ENCODE assay signal across 28 cellular contexts in genomic region chr5:33205727-33206410, GRCh38.
DNase-seq lines count a peak whose midpoint lies in the region; ATAC-seq and TF ChIP-seq lines count a peak whose summit lies in the region.
"Had no signal": no experiment of that assay in that cellular context is flagged by ENCODE, and none has a peak within 500 bp of the region (broad histone marks: within the 10 kb centered on the region; RNA-seq: fewer than 3 reads in every experiment).

No MANE protein-coding gene starts in this region.

- H3K27me3 Mint-ChIP-seq in activated naive CD8-positive, alpha-beta T cell treated with anti-CD3 and anti-CD28 coated beads for 36 hours: no peaks in the 10 kb centered on the region
- H3K27me3 Mint-ChIP-seq: activated CD4-positive, alpha-beta memory T cell treated with anti-CD3 and anti-CD28 coated beads, Interleukin-2, amount 10 ng/mL, durations not matched to agents 7 days and 5 days; B cell; stimulated activated naive CD8-positive, alpha-beta T cell treated with anti-CD3 and anti-CD28 coated beads, Interleukin-15, Interleukin-2, amounts not matched to agents 100 ng/mL and 50 ng/mL, for 24 hours had no signal

- H3K4me2 ChIP-seq in PC-9 (no peak overlapping the region), osteoblast (ENCODE audit: insufficient read depth, low read length) (no peak overlapping the region)

- H4K20me1 ChIP-seq in PC-9 (ENCODE audit: insufficient read depth) (no peaks in the 10 kb centered on the region), osteoblast (ENCODE audit: insufficient read depth, low read length) (no peaks in the 10 kb centered on the region)

- WGBS in tibial nerve, 2 donors: 30 to 36% methylated on average over 1 of the region's 1 CpG

- no peak for TF ChIP-seq POLR2A in tibial nerve (IDR thresholded peaks at IDR 0.05)

- H3K4me3 ChIP-seq in PC-9: no peak overlapping the region
- no peak overlapping the region for H3K4me3 ChIP-seq in osteoblast (ENCODE audit: insufficient read depth, low read length)
- H3K4me3 ChIP-seq in tibial nerve: no peak overlapping the region
- H3K4me3 ChIP-seq: esophagus muscularis mucosa, gastrocnemius medialis, lung, Peyer's patch, SJSA1, skin epidermis had no signal

- H3K27me3 ChIP-seq in PC-9 (ENCODE audit: insufficient read depth, low read depth) (no peaks in the 10 kb centered on the region), osteoblast (ENCODE audit: insufficient read depth, low read length) (no peaks in the 10 kb centered on the region), tibial nerve (no peaks in the 10 kb centered on the region)
- H3K27me3 ChIP-seq: esophagus muscularis mucosa, gastrocnemius medialis, Peyer's patch, SJSA1 had no signal

- H3K9me3 Mint-ChIP-seq in activated naive CD8-positive, alpha-beta T cell treated with anti-CD3 and anti-CD28 coated beads for 36 hours: no peaks in the 10 kb centered on the region
- H3K9me3 Mint-ChIP-seq: stimulated activated naive CD8-positive, alpha-beta T cell treated with anti-CD3 and anti-CD28 coated beads, Interleukin-15, Interleukin-2, amounts not matched to agents 100 ng/mL and 50 ng/mL, for 24 hours had no signal

- H3K36me3 ChIP-seq in PC-9 (ENCODE audit: low read depth) (no peaks in the 10 kb centered on the region), osteoblast (ENCODE audit: insufficient read depth, low read length) (no peaks in the 10 kb centered on the region), tibial nerve (no peaks in the 10 kb centered on the region)
- H3K36me3 ChIP-seq: esophagus muscularis mucosa, gastrocnemius medialis, Peyer's patch, SJSA1 had no signal

- POLR2A ChIA-PET in PC-9 (lab: Charles Lee; ENCODE audit: unreplicated experiment): no interaction called here

- H3K79me2 ChIP-seq in PC-9 (ENCODE audit: low read depth) (no peaks in the 10 kb centered on the region), osteoblast (ENCODE audit: insufficient read depth, low read length) (no peaks in the 10 kb centered on the region)

- no peaks in the 10 kb centered on the region for H3F3A ChIP-seq in PC-9 (ENCODE audit: insufficient read depth, low read depth)

- H3K4me1 ChIP-seq in PC-9 (replicated peaks; ENCODE audit: insufficient read depth) (no peaks in the 10 kb centered on the region), osteoblast (ENCODE audit: insufficient read depth, low read length) (peaks cover 6% of the 10 kb centered on the region), tibial nerve (peaks cover 0 to 8% (median 2%) of the 10 kb centered on the region in 4 donors)
- H3K4me1 ChIP-seq: Peyer's patch, SJSA1 had no signal

- peak; percentile 66 for ATAC-seq in left ventricle myocardium superior
- no peak for ATAC-seq in GM19328 (IDR thresholded peaks at IDR 0.05; ENCODE audit: unreplicated experiment)
- ATAC-seq: gastrocnemius medialis had no signal

- BruUV-seq in PC-9 (replicated peaks; lab: Mats Ljungman, UMichigan): no TSS peak

- TF ChIP-seq EP300 in tibial nerve (IDR thresholded peaks at IDR 0.05): no peak

- H3K9me2 ChIP-seq in PC-9 (ENCODE audit: insufficient read depth): peaks cover 5% of the 10 kb centered on the region; the same call in 1 of the 2 replicates

- no peak overlapping the region for H3K27ac Mint-ChIP-seq in activated naive CD8-positive, alpha-beta T cell treated with anti-CD3 and anti-CD28 coated beads for 36 hours
- H3K27ac Mint-ChIP-seq: activated CD4-positive, alpha-beta memory T cell treated with anti-CD3 and anti-CD28 coated beads, Interleukin-2, amount 10 ng/mL, durations not matched to agents 7 days and 5 days; activated naive CD8-positive, alpha-beta T cell treated with anti-CD3 and anti-CD28 coated beads, Interleukin-2, amount 10 ng/mL, durations not matched to agents 7 days and 5 days; B cell; immature natural killer cell; stimulated activated naive CD8-positive, alpha-beta T cell treated with anti-CD3 and anti-CD28 coated beads, Interleukin-15, Interleukin-2, amounts not matched to agents 100 ng/mL and 50 ng/mL, for 24 hours had no signal

- H3K4me3 Mint-ChIP-seq in activated naive CD8-positive, alpha-beta T cell treated with anti-CD3 and anti-CD28 coated beads for 36 hours: no peak overlapping the region
- H3K4me3 Mint-ChIP-seq: activated CD4-positive, alpha-beta memory T cell treated with anti-CD3 and anti-CD28 coated beads, Interleukin-2, amount 10 ng/mL, durations not matched to agents 7 days and 5 days; activated naive CD8-positive, alpha-beta T cell treated with anti-CD3 and anti-CD28 coated beads, Interleukin-2, amount 10 ng/mL, durations not matched to agents 7 days and 5 days; B cell; immature natural killer cell; stimulated activated naive CD8-positive, alpha-beta T cell treated with anti-CD3 and anti-CD28 coated beads, Interleukin-15, Interleukin-2, amounts not matched to agents 100 ng/mL and 50 ng/mL, for 24 hours had no signal

- DNase-seq in EH (ENCODE audit: low read depth) (peak; percentile 65), PC-9 (no peak), left ventricle myocardium superior (no peak), osteoblast (ENCODE audit: insufficient read length, low spot score, missing footprints) (peak; percentile 21), tibial nerve (ENCODE audit: low spot score in 2 of 2) (no peak), NCI-H345 (lab: John Stamatoyannopoulos, UW) (no peak)
- DNase-seq in activated naive CD8-positive, alpha-beta T cell treated with anti-CD3 and anti-CD28 coated beads for 36 hours: no peak
- DNase-seq: activated CD4-positive, alpha-beta memory T cell treated with anti-CD3 and anti-CD28 coated beads, Interleukin-2, amount 10 ng/mL, durations not matched to agents 7 days and 5 days; activated CD4-positive, CD25-positive, alpha-beta regulatory T cell treated with anti-CD3 and anti-CD28 coated beads, Interleukin-2, amount 50 U/mL, for 72 hours; activated effector memory CD4-positive, alpha-beta T cell treated with anti-CD3 and anti-CD28 coated beads, Interleukin-2, amount 50 U/mL, for 16 hours; activated naive CD8-positive, alpha-beta T cell treated with anti-CD3 and anti-CD28 coated beads, Interleukin-2, amount 10 ng/mL, durations not matched to agents 7 days and 5 days; activated T-cell treated with anti-CD3 and anti-CD28 coated beads for 4 hours; central memory CD4-positive, alpha-beta T cell; dermis blood vessel endothelial cell; gastrocnemius medialis; hypothalamus; immature natural killer cell; NCI-H2029 treated with DMSO at 0.1 percent for 48 hours; NCI-H2227 treated with DMSO at 0.1 percent for 48 hours; NCI-H69; Peyer's patch had no signal

- TF ChIP-seq CTCF in PC-9 (conservative IDR thresholded peaks at IDR 0.05): no peak
- TF ChIP-seq CTCF in osteoblast (IDR thresholded peaks at IDR 0.05; ENCODE audit: extremely low read depth, low read depth, low read length): no peak
- TF ChIP-seq CTCF in tibial nerve (IDR thresholded peaks at IDR 0.05): no peak

- CTCF ChIA-PET in PC-9 (lab: Charles Lee): no interaction called here

- H3K9me3 ChIP-seq in PC-9 (ENCODE audit: insufficient read depth, low read depth) (0 out of 2 replicates have a peak, but pooled peaks cover 4% of the 10 kb centered on the region), osteoblast (ENCODE audit: low read depth, low read length) (no peaks in the 10 kb centered on the region), tibial nerve (no peaks in the 10 kb centered on the region)
- H3K9me3 ChIP-seq: esophagus muscularis mucosa, gastrocnemius medialis, Peyer's patch, SJSA1 had no signal

- intact Hi-C loops in PC-9 (cut with micrococcal nuclease; ENCODE audit: unreplicated experiment): no loop called here
- intact Hi-C loops in left ventricle myocardium superior (cut with micrococcal nuclease): no loop called here

- H3K36me3 Mint-ChIP-seq in activated naive CD8-positive, alpha-beta T cell treated with anti-CD3 and anti-CD28 coated beads for 36 hours: no peaks in the 10 kb centered on the region
- H3K36me3 Mint-ChIP-seq: activated naive CD8-positive, alpha-beta T cell treated with anti-CD3 and anti-CD28 coated beads, Interleukin-2, amount 10 ng/mL, durations not matched to agents 7 days and 5 days; immature natural killer cell had no signal

- H3K27ac ChIP-seq in PC-9 (no peak overlapping the region), osteoblast (ENCODE audit: low read depth, low read length) (no peak overlapping the region), tibial nerve (no peak overlapping the region)
- H3K27ac ChIP-seq: esophagus muscularis mucosa, gastrocnemius medialis, Peyer's patch, SJSA1, skin epidermis had no signal

- no peaks in the 10 kb centered on the region for H3K4me1 Mint-ChIP-seq in activated naive CD8-positive, alpha-beta T cell treated with anti-CD3 and anti-CD28 coated beads for 36 hours
- H3K4me1 Mint-ChIP-seq: activated CD4-positive, alpha-beta memory T cell treated with anti-CD3 and anti-CD28 coated beads, Interleukin-2, amount 10 ng/mL, durations not matched to agents 7 days and 5 days; activated naive CD8-positive, alpha-beta T cell treated with anti-CD3 and anti-CD28 coated beads, Interleukin-2, amount 10 ng/mL, durations not matched to agents 7 days and 5 days; B cell; immature natural killer cell had no signal

- 0 out of 2 replicates have a peak overlapping the region, but pooled peaks have one; percentile 64 for H2AFZ ChIP-seq in PC-9
- peak overlapping the region; percentile 73 for H2AFZ ChIP-seq in osteoblast (ENCODE audit: low read length)

Comparison
In these comparisons a context has a peak if more than half of its experiments do, and no peak if none do; other contexts are left out.
1. DNase-seq: peak in EH (single experiment) and osteoblast (single experiment); none in PC-9 (0 of 2), left ventricle myocardium superior (single experiment), tibial nerve (0 of 2), NCI-H345 (single experiment) and activated naive CD8-positive, alpha-beta T cell treated with anti-CD3 and anti-CD28 coated beads for 36 hours (single experiment).